ENCODE assay signal across 6 cellular contexts in genomic region chr19:14434157-14434501, GRCh38. TPM values are rescaled to one million over a fixed set of nuclear protein-coding genes. Genes with fewer than 3 reads are reported as not detected.
DNase-seq lines count a peak whose midpoint lies in the region; ATAC-seq and TF ChIP-seq lines count a peak whose summit lies in the region.

No MANE protein-coding gene starts in this region.

- peak overlapping the region; percentile 77 for H3K4me3 Mint-ChIP-seq in activated naive CD8-positive, alpha-beta T cell treated with anti-CD3 and anti-CD28 coated beads for 36 hours

- no peak overlapping the region for H3K4me3 ChIP-seq in mucosa of descending colon

- ATAC-seq in HG03354 (IDR thresholded peaks at IDR 0.05; ENCODE audit: poor library complexity, severe bottlenecking, unreplicated experiment) (peak; percentile 8), mucosa of descending colon (peak; percentile 47), GM19467 (IDR thresholded peaks at IDR 0.05; ENCODE audit: unreplicated experiment) (no peak), GM19397 (IDR thresholded peaks at IDR 0.05; ENCODE audit: unreplicated experiment) (no peak)

- H3K36me3 Mint-ChIP-seq in activated naive CD8-positive, alpha-beta T cell treated with anti-CD3 and anti-CD28 coated beads for 36 hours: peaks cover 7% of the 10 kb centered on the region

- H3K9me3 ChIP-seq in mucosa of descending colon: no peaks in the 10 kb centered on the region

- H3K4me1 ChIP-seq in mucosa of descending colon (ENCODE audit: low read depth): peaks cover 13% of the 10 kb centered on the region

- H3K27me3 Mint-ChIP-seq in activated naive CD8-positive, alpha-beta T cell treated with anti-CD3 and anti-CD28 coated beads for 36 hours: no peaks in the 10 kb centered on the region

- H3K36me3 ChIP-seq in mucosa of descending colon (ENCODE audit: low read depth): no peaks in the 10 kb centered on the region

- TF ChIP-seq CTCF in mucosa of descending colon (IDR thresholded peaks at IDR 0.05): no peak

- peaks cover 38% of the 10 kb centered on the region for H3K4me1 Mint-ChIP-seq in activated naive CD8-positive, alpha-beta T cell treated with anti-CD3 and anti-CD28 coated beads for 36 hours

- peak overlapping the region; percentile 66 for H3K27ac Mint-ChIP-seq in activated naive CD8-positive, alpha-beta T cell treated with anti-CD3 and anti-CD28 coated beads for 36 hours

- no peaks in the 10 kb centered on the region for H3K9me3 Mint-ChIP-seq in activated naive CD8-positive, alpha-beta T cell treated with anti-CD3 and anti-CD28 coated beads for 36 hours

- DNase-seq in activated naive CD8-positive, alpha-beta T cell treated with anti-CD3 and anti-CD28 coated beads for 36 hours: no peak
- DNase-seq in mucosa of descending colon (peak in 1 of 3 donors; percentile 71), NCI-H82 (lab: John Stamatoyannopoulos, UW) (no peak)

- intact Hi-C loops in mucosa of descending colon (cut with DNase I, micrococcal nuclease): no loop called here

RNA-seq across cellular contexts. Expression of gene PKN1, which starts 1.0 kb away (rescaled TPM):
- total RNA-seq in activated naive CD8-positive, alpha-beta T cell treated with anti-CD3 and anti-CD28 coated beads for 36 hours: 100 to 1,000 TPM; 168 to 169 TPM
- total RNA-seq in mucosa of descending colon: 100 to 1,000 TPM in 1 of 3 donors, 10 to 100 TPM in 2; 30.1 to 117 (median 42.0) TPM

RNA-seq across cellular contexts. Expression of gene DDX39A, which starts 15.0 kb away (rescaled TPM):
- 100 to 1,000 TPM; 300 to 306 TPM for total RNA-seq in activated naive CD8-positive, alpha-beta T cell treated with anti-CD3 and anti-CD28 coated beads for 36 hours
- total RNA-seq in mucosa of descending colon: 10 to 100 TPM; 56.9 to 85.5 (median 66.5) TPM

RNA-seq across cellular contexts. Expression of gene PTGER1, which starts 41.0 kb away (rescaled TPM):
- total RNA-seq in activated naive CD8-positive, alpha-beta T cell treated with anti-CD3 and anti-CD28 coated beads for 36 hours: under 1 TPM; 0.25 to 0.40 TPM
- 1 to 10 TPM in 1 of 3 donors, under 1 TPM in 2; 0.41 to 1.2 (median 0.63) TPM for total RNA-seq in mucosa of descending colon

RNA-seq across cellular contexts. Expression of gene ADGRE5, which starts 52.9 kb away (rescaled TPM):
- total RNA-seq in activated naive CD8-positive, alpha-beta T cell treated with anti-CD3 and anti-CD28 coated beads for 36 hours: 100 to 1,000 TPM; 219 to 223 TPM
- 100 to 1,000 TPM in 2 of 3 donors, 10 to 100 TPM in 1; 92.7 to 130 (median 127) TPM for total RNA-seq in mucosa of descending colon

Comparison
In these comparisons a context has a peak if more than half of its experiments do, and no peak if none do; other contexts are left out.
1. ATAC-seq: peak in HG03354 (single experiment) and mucosa of descending colon (single experiment); none in GM19467 (single experiment) and GM19397 (single experiment).